In the genomic region with DNA sequence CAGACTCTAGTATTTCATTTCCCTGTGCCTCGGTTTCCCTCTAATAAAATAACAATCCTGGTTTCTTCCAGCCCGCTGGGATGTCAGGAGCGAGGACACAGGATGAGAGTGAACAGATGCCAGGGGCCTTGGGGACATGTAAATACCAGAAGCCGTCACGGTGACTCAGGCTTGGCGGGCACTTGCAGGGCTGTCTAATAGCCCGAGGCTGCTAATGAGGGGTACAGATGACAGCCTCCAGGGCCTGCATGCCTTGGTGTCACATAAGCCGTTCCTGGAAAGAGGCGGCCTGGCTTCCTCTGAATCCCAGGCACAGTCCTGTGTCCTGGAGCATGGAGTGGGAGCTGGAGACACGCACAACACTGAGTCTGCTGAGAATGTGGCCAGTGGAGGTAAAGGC, we compare ENCODE assay signal across 1 cellular context.
TF ChIP-seq lines count a peak whose summit lies in the region.

No MANE protein-coding gene starts in this region.

TF ChIP-seq in HepG2, 621 proteins besides CTCF, POLR2A, EP300 and RAD21:
- no peak for TF ChIP-seq SETDB1 (CRISPR knock-in tag; IDR thresholded peaks at IDR 0.05; ENCODE audit: borderline replicate concordance)
